Comparison of ENCODE assay signal across 8 cellular contexts in the genomic region with DNA sequence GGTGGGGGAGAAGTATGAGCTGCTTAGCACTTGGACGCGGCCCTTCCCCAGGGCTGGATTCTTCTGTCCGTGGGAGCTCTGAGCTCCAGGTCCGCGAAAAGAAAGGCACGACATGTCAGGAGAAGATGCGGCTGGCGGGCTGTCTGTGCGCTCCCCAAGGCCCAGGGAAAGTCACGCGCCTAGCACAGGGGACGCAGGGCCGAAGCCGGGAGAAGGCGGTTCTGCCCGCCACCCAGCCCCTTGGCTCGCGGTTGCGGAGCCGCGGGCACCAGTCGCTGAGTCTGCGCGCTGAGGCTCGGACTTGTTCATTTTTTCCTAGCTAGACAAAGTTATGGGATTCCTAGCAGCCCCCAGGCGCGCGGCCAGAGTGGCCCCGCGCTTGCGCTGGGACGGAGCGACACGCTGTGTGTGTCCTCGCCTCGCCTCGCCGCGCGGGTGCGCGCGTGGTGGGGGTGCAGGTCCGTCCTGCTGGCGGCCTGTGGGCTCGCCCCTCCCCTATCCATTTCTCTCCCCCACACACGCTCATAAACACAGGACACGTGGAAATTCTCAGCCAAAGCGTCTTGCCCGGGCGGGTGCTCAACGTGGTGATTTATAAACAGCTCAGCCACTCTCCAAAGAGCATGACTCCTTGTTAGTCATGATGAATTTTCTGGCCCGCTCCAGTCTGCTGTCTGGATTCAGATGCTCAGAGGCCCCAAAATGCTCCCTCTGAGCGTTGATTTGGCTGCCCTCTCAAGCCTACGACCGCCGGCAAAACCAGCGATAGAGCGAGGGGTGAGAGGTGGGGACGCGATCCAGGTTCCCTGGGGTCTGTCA. TPM values are rescaled to one million over a fixed set of nuclear protein-coding genes. Genes with fewer than 3 reads are reported as not detected.
DNase-seq lines count a peak whose midpoint lies in the region; ATAC-seq and TF ChIP-seq lines count a peak whose summit lies in the region.

No MANE protein-coding gene starts in this region.

- CTCF ChIA-PET in CD8-positive, alpha-beta T cell (lab: Charles Lee) = no interaction called here

- H3K27me3 ChIP-seq in CD8-positive, alpha-beta T cell (ENCODE audit: insufficient read depth, low read length) = peaks cover 51% of the 10 kb centered on the region
- H3K27me3 ChIP-seq in HUES64 (ENCODE audit: insufficient read depth, low read length) = peaks cover 96% of the 10 kb centered on the region

- in situ Hi-C loops in astrocyte of the spinal cord (cut with HindIII; ENCODE audit: low sequenced_read_pairs) = no loop called here

- no peak for DNase-seq in CD8-positive, alpha-beta T cell
- DNase-seq in astrocyte of the spinal cord (ENCODE audit: low read depth, low spot score) (peak; percentile 66), iris pigment epithelial cell (ENCODE audit: low read depth) (peak; percentile 65), KG1 (lab: John Stamatoyannopoulos, UW) (no peak)
- peak; percentile 13 for DNase-seq in stimulated activated naive CD8-positive, alpha-beta T cell treated with anti-CD3 and anti-CD28 coated beads, Interleukin-15, Interleukin-2, amounts not matched to agents 100 U/mL and 50 U/mL, for 24 hours
- DNase-seq in NK-92 treated with Interleukin-12 subunit alpha and Interleukin-12 subunit beta, amount 100 ng/mL, for 24 hours (lab: John Stamatoyannopoulos, UW) = no peak

- peaks cover 52% of the 10 kb centered on the region for H3K4me1 Mint-ChIP-seq in CD8-positive, alpha-beta T cell (ENCODE audit: low read depth)

- H3K36me3 ChIP-seq in CD8-positive, alpha-beta T cell (ENCODE audit: insufficient read depth, low read length) = no peaks in the 10 kb centered on the region
- H3K36me3 ChIP-seq in HUES64 (ENCODE audit: insufficient read depth, low read length) = no peaks in the 10 kb centered on the region

- peaks cover 4% of the 10 kb centered on the region for H3K36me3 Mint-ChIP-seq in CD8-positive, alpha-beta T cell

- intact Hi-C loops in CD8-positive, alpha-beta T cell (cut with DNase I, micrococcal nuclease) = loop anchor here in 1 of 2 experiments (10.0 kb wide), 2 partner anchors 782 to 1548 kb away; partner anchors contain the start of gene MMS22L

- peaks cover 37% of the 10 kb centered on the region for H3K4me1 ChIP-seq in CD8-positive, alpha-beta T cell (ENCODE audit: insufficient read depth, low read length)
- peaks cover 50% of the 10 kb centered on the region for H3K4me1 ChIP-seq in HUES64 (ENCODE audit: insufficient read depth, low read length)

- no peaks in the 10 kb centered on the region for H3K9me3 Mint-ChIP-seq in CD8-positive, alpha-beta T cell

- TF ChIP-seq CTCF in CD8-positive, alpha-beta T cell (IDR thresholded peaks at IDR 0.05) = no peak
- no peak for TF ChIP-seq CTCF in astrocyte of the spinal cord (IDR thresholded peaks at IDR 0.05; ENCODE audit: low read depth, low read length)

- H3K27me3 Mint-ChIP-seq in CD8-positive, alpha-beta T cell (ENCODE audit: low read depth) = peaks cover 68% of the 10 kb centered on the region

- no peak for ATAC-seq in CD8-positive, alpha-beta T cell
- ATAC-seq in stimulated activated naive CD8-positive, alpha-beta T cell treated with anti-CD3 and anti-CD28 coated beads, Interleukin-15, Interleukin-2, amounts not matched to agents 100 U/mL and 50 U/mL, for 24 hours = no peak
- ATAC-seq in GM18502 (IDR thresholded peaks at IDR 0.05; ENCODE audit: poor library complexity, unreplicated experiment) = no peak

- peak overlapping the region; percentile 55 for H3K4me3 ChIP-seq in CD8-positive, alpha-beta T cell (ENCODE audit: low read depth, low read length)
- H3K4me3 ChIP-seq in HUES64 (ENCODE audit: low read length) (peak overlapping the region; percentile 55), astrocyte of the spinal cord (ENCODE audit: low read depth, low read length) (peak overlapping the region; percentile 49)

- H3K27ac Mint-ChIP-seq in CD8-positive, alpha-beta T cell = no peak overlapping the region

- peak overlapping the region; percentile 94 for H3K4me3 Mint-ChIP-seq in CD8-positive, alpha-beta T cell

- POLR2A ChIA-PET in CD8-positive, alpha-beta T cell (lab: Charles Lee) = no interaction called here

- H3K9me3 ChIP-seq in CD8-positive, alpha-beta T cell (ENCODE audit: low read length) = no peaks in the 10 kb centered on the region
- H3K9me3 ChIP-seq in HUES64 (ENCODE audit: insufficient read depth, low read depth, low read length) = no peaks in the 10 kb centered on the region

- H3K27ac ChIP-seq in CD8-positive, alpha-beta T cell (ENCODE audit: low read depth, low read length) = no peak overlapping the region
- no peak overlapping the region for H3K27ac ChIP-seq in HUES64 (ENCODE audit: low read depth, low read length)

- WGBS in HUES64 = 1% methylated on average over 61 of the region's 61 CpGs

- H3K9ac ChIP-seq in HUES64 (ENCODE audit: low read depth, low read length) = no peak overlapping the region

RNA-seq across cellular contexts. Expression of gene POU3F2, which starts 1.9 kb away (rescaled TPM):
- total RNA-seq in CD8-positive, alpha-beta T cell = not detected
- 7.3 TPM for polyA plus RNA-seq in HUES64 (2013, experiment 1 of 2)
- polyA plus RNA-seq in HUES64 (2013, experiment 2 of 2) = 16.2 TPM

Comparison
In these comparisons a context has a peak if more than half of its experiments do, and no peak if none do; other contexts are left out.
1. DNase-seq: peak in astrocyte of the spinal cord (single experiment), iris pigment epithelial cell (single experiment) and stimulated activated naive CD8-positive, alpha-beta T cell treated with anti-CD3 and anti-CD28 coated beads, Interleukin-15, Interleukin-2, amounts not matched to agents 100 U/mL and 50 U/mL, for 24 hours (single experiment); none in CD8-positive, alpha-beta T cell (0 of 7), KG1 (single experiment) and NK-92 treated with Interleukin-12 subunit alpha and Interleukin-12 subunit beta, amount 100 ng/mL, for 24 hours (single experiment).
2. Peak in every context shown above with its lines, with median percentiles within 50 percentile points of each other: H3K4me3 ChIP-seq.